1 cellular context compared by ENCODE assay signal in genomic region chr10:104067525-104067924, GRCh38.
TF ChIP-seq lines count a peak whose summit lies in the region.

No MANE protein-coding gene starts in this region.

TF ChIP-seq in IMR-90, 13 proteins besides CTCF, POLR2A, EP300 and RAD21:
- TF ChIP-seq, protein P1, sequence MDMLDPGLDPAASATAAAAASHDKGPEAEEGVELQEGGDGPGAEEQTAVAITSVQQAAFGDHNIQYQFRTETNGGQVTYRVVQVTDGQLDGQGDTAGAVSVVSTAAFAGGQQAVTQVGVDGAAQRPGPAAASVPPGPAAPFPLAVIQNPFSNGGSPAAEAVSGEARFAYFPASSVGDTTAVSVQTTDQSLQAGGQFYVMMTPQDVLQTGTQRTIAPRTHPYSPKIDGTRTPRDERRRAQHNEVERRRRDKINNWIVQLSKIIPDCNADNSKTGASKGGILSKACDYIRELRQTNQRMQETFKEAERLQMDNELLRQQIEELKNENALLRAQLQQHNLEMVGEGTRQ (IDR thresholded peaks at IDR 0.05; ENCODE audit: low read depth, low read length), result no peak
- TF ChIP-seq SMC3 (IDR thresholded peaks at IDR 0.05; ENCODE audit: low read depth, low read length) (no peak), RCOR1 (IDR thresholded peaks at IDR 0.05; ENCODE audit: insufficient replicate concordance, low read length) (no peak), MAFK (IDR thresholded peaks at IDR 0.05; ENCODE audit: low read depth, low read length) (no peak), CHD1 (IDR thresholded peaks at IDR 0.05; ENCODE audit: low read depth, low read length) (no peak), BHLHE40 (IDR thresholded peaks at IDR 0.05; ENCODE audit: low read depth, low read length) (no peak), NFE2L2 (IDR thresholded peaks at IDR 0.05; ENCODE audit: low read depth, low read length) (no peak), FOS (IDR thresholded peaks at IDR 0.05; ENCODE audit: low read depth, low read length) (no peak), MXI1 (IDR thresholded peaks at IDR 0.05; ENCODE audit: borderline replicate concordance, low read depth, low read length) (no peak), MAZ (IDR thresholded peaks at IDR 0.05; ENCODE audit: borderline replicate concordance, low read depth, low read length) (no peak), RFX5 (IDR thresholded peaks at IDR 0.05; ENCODE audit: low read depth, low read length) (no peak), CEBPB (IDR thresholded peaks at IDR 0.05; ENCODE audit: low read depth, low read length) (no peak)
- TF ChIP-seq, protein P2, sequence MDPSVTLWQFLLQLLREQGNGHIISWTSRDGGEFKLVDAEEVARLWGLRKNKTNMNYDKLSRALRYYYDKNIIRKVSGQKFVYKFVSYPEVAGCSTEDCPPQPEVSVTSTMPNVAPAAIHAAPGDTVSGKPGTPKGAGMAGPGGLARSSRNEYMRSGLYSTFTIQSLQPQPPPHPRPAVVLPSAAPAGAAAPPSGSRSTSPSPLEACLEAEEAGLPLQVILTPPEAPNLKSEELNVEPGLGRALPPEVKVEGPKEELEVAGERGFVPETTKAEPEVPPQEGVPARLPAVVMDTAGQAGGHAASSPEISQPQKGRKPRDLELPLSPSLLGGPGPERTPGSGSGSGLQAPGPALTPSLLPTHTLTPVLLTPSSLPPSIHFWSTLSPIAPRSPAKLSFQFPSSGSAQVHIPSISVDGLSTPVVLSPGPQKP (IDR thresholded peaks at IDR 0.05; ENCODE audit: borderline replicate concordance, low read depth, low read length), result no peak
